20 cellular contexts compared by ENCODE assay signal in the genomic region with DNA sequence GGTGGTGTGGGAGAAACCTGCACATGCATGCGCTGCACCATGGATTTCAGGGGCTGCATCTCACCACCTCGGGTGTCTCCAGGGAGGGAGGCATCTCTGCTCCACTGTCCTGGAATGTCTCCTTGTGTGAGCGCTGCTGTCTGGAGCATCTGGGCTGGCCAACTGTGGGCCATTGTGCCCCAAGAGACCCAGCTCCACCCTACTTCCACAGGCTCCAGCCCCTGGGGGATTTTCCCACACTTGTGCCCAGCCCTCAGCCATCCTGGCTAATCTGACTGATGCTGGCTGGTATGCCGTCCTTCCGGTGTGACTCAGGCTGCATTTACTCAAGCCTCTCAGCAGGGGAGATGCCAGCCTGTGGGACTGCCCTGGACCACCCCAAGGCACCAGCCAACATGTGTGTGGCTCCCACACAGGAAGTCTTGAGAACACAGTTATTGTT.
DNase-seq lines count a peak whose midpoint lies in the region; ATAC-seq, FAIRE-seq and TF ChIP-seq lines count a peak whose summit lies in the region.
"Had no signal": no experiment of that assay in that cellular context is flagged by ENCODE, and none has a peak within 500 bp of the region (broad histone marks: within the 10 kb centered on the region; RNA-seq: fewer than 3 reads in every experiment).

No MANE protein-coding gene starts in this region.

- no peak overlapping the region for H3K4me3 ChIP-seq in MG63
- no peak overlapping the region for H3K4me3 ChIP-seq in endodermal cell (ENCODE audit: low read length)
- no peak overlapping the region for H3K4me3 ChIP-seq in pancreas
- H3K4me3 ChIP-seq in vagina: no peak overlapping the region
- H3K4me3 ChIP-seq: esophagus squamous epithelium, HAP-1, left lung had no signal

- no peak for TF ChIP-seq CTCF in endodermal cell (conservative IDR thresholded peaks at IDR 0.05)
- no peak for TF ChIP-seq CTCF in pancreas (IDR thresholded peaks at IDR 0.05)
- TF ChIP-seq CTCF in vagina (IDR thresholded peaks at IDR 0.05): no peak

- peaks cover 39% of the 10 kb centered on the region for H3K36me3 Mint-ChIP-seq in endodermal cell (ENCODE audit: low read depth)

- no peaks in the 10 kb centered on the region for H3K4me1 ChIP-seq in endodermal cell (ENCODE audit: control insufficient read depth, insufficient read depth, low read length)
- H3K4me1 ChIP-seq in pancreas: no peaks in the 10 kb centered on the region
- H3K4me1 ChIP-seq in vagina: no peaks in the 10 kb centered on the region
- H3K4me1 ChIP-seq: esophagus squamous epithelium, HAP-1, left lung had no signal

- no peaks in the 10 kb centered on the region for H3K27me3 ChIP-seq in MG63
- no peaks in the 10 kb centered on the region for H3K27me3 ChIP-seq in endodermal cell (ENCODE audit: control insufficient read depth, insufficient read depth, low read length, poor library complexity, severe bottlenecking)
- H3K27me3 ChIP-seq in pancreas: no peaks in the 10 kb centered on the region
- no peaks in the 10 kb centered on the region for H3K27me3 ChIP-seq in vagina
- H3K27me3 ChIP-seq: esophagus squamous epithelium, left lung had no signal

- H3K4me3 Mint-ChIP-seq in endodermal cell: no peak overlapping the region
- H3K4me3 Mint-ChIP-seq: activated CD4-positive, alpha-beta T cell treated with anti-CD3 and anti-CD28 coated beads, Interleukin-2, amount 10 ng/mL, durations not matched to agents 24 days and 14 days; activated T-cell treated with anti-CD3 and anti-CD28 coated beads, Interleukin-2, amount 50 U/mL, for 4 hours; neural crest cell had no signal

- no peak overlapping the region for H3K27ac Mint-ChIP-seq in endodermal cell
- H3K27ac Mint-ChIP-seq: activated CD4-positive, alpha-beta T cell treated with anti-CD3 and anti-CD28 coated beads, Interleukin-2, amount 10 ng/mL, durations not matched to agents 24 days and 14 days had no signal

- FAIRE-seq in pancreas (lab: Jason Lieb, UNC): no peak

- H3K36me3 ChIP-seq in MG63: no peaks in the 10 kb centered on the region
- peaks cover 13% of the 10 kb centered on the region for H3K36me3 ChIP-seq in endodermal cell (ENCODE audit: control insufficient read depth, insufficient read depth, low read length)
- peaks cover 0 to 7% (median 0%) of the 10 kb centered on the region in 3 donors for H3K36me3 ChIP-seq in pancreas
- H3K36me3 ChIP-seq in vagina: peaks cover 0 to 4% of the 10 kb centered on the region in 2 donors
- H3K36me3 ChIP-seq: HAP-1 had no signal

- TF ChIP-seq POLR2A in vagina (IDR thresholded peaks at IDR 0.05): no peak

- no peak overlapping the region for H3K9ac ChIP-seq in endodermal cell (ENCODE audit: extremely low read depth, low read length, poor library complexity, severe bottlenecking)

- no peaks in the 10 kb centered on the region for H3K27me3 Mint-ChIP-seq in endodermal cell (ENCODE audit: insufficient read depth)
- H3K27me3 Mint-ChIP-seq: activated CD4-positive, alpha-beta T cell treated with anti-CD3 and anti-CD28 coated beads, Interleukin-2, amount 10 ng/mL, durations not matched to agents 24 days and 14 days had no signal

- ATAC-seq in pancreas (peak in 2 of 4 donors; percentile 22 to 49), HG03521 (IDR thresholded peaks at IDR 0.05; ENCODE audit: unreplicated experiment) (no peak), HG03175 (IDR thresholded peaks at IDR 0.05; ENCODE audit: unreplicated experiment) (no peak), HG02981 (IDR thresholded peaks at IDR 0.05; ENCODE audit: unreplicated experiment) (no peak)
- ATAC-seq: activated T-cell treated with anti-CD3 and anti-CD28 coated beads, Interleukin-2, amount 50 U/mL, for 4 hours; left lung had no signal

- peak; percentile 16 for DNase-seq in EH (ENCODE audit: low read depth)
- peak; percentile 48 for DNase-seq in MG63
- DNase-seq in endodermal cell: peak; percentile 33
- DNase-seq in pancreas: peak in 5 of 6 donors; percentile 4 to 29 (median 10)
- no peak for DNase-seq in vagina (ENCODE audit: extremely low spot score in 2 of 2)
- DNase-seq: activated CD4-positive, alpha-beta T cell treated with anti-CD3 and anti-CD28 coated beads, Interleukin-2, amount 10 ng/mL, durations not matched to agents 24 days and 14 days; amygdala; DMS53; esophagus squamous epithelium; hypothalamus; NCI-H2029 treated with DMSO at 0.1 percent for 48 hours; NCI-H69 had no signal

- H3K9me3 ChIP-seq in MG63 (peaks cover 10% of the 10 kb centered on the region), endodermal cell (ENCODE audit: control insufficient read depth, low read length) (no peaks in the 10 kb centered on the region), pancreas (no peaks in the 10 kb centered on the region), vagina (no peaks in the 10 kb centered on the region)
- H3K9me3 ChIP-seq: esophagus squamous epithelium, HAP-1, left lung had no signal

- H3K27ac ChIP-seq in endodermal cell (ENCODE audit: low read depth, low read length) (no peak overlapping the region), pancreas (no peak overlapping the region), vagina (no peak overlapping the region)
- H3K27ac ChIP-seq: esophagus squamous epithelium, HL-60, left lung had no signal

- no peaks in the 10 kb centered on the region for H3K4me1 Mint-ChIP-seq in endodermal cell
- H3K4me1 Mint-ChIP-seq: activated CD4-positive, alpha-beta T cell treated with anti-CD3 and anti-CD28 coated beads, Interleukin-2, amount 10 ng/mL, durations not matched to agents 24 days and 14 days; neural crest cell had no signal

- intact Hi-C loops in pancreas (cut with DNase I): no loop called here
- intact Hi-C loops in vagina (cut with DNase I): no loop called here

- WGBS in endodermal cell (ENCODE audit: insufficient coverage in 1 of 2, insufficient read length in 1 of 2), 2 experiments: 95 to 100% methylated on average over 3 to 5 of the region's 5 CpGs
- WGBS in pancreas, 2 donors: 88 to 92% methylated on average over 5 of the region's 5 CpGs

- peaks cover 14% of the 10 kb centered on the region for H3K9me3 Mint-ChIP-seq in endodermal cell

Comparison
In these comparisons a context has a peak if more than half of its experiments do, and no peak if none do; other contexts are left out.
1. DNase-seq: peak in EH (single experiment), MG63 (single experiment), endodermal cell (single experiment) and pancreas (5 of 6); none in vagina (0 of 2).